Comparison of ENCODE assay signal across 17 cellular contexts in the genomic region with DNA sequence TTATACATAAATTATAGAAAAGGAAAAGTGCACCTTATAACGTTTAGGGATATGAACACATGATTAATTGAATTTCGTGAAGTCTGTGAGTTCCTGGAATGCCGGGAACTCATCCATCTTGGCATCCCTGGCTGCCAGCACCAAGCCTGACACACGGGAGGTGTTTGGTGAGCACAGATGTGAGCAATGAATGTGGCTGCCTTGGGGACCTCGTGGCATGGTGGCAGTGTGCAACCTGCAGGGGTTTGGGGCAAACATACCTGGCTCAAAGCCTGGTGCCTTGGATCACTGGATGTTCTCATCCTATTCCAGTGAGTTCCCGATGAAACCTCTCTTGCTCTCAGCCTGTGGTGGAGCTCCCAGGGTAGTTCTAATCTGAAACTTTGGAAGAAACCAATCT. TPM values are rescaled to one million over a fixed set of nuclear protein-coding genes. Genes with fewer than 3 reads are reported as not detected.
"Had no signal": no experiment of that assay in that cellular context is flagged by ENCODE, and none has a peak within 500 bp of the region (broad histone marks: within the 10 kb centered on the region; RNA-seq: fewer than 3 reads in every experiment).

No MANE protein-coding gene starts in this region.

- H3K36me3 ChIP-seq: breast epithelium, heart left ventricle, left ventricle myocardium inferior, spleen had no signal

- H3K27me3 ChIP-seq: breast epithelium, dorsolateral prefrontal cortex, heart left ventricle, spleen had no signal

- H3K4me1 ChIP-seq: breast epithelium, heart left ventricle, left ventricle myocardium inferior had no signal

- ATAC-seq: heart left ventricle, natural killer cell, sciatic nerve had no signal

- DNase-seq: activated CD4-positive, alpha-beta T cell treated with anti-CD3 and anti-CD28 coated beads, Interleukin-2, amount 50 U/mL, for 1 hour; activated CD4-positive, CD25-positive, alpha-beta regulatory T cell; activated effector memory CD4-positive, alpha-beta T cell treated with anti-CD3 and anti-CD28 coated beads, Interleukin-2, amount 50 U/mL, for 16 hours; activated T-cell treated with anti-CD3 and anti-CD28 coated beads, Interleukin-2, amount 50 U/mL, for 24 hours; dorsolateral prefrontal cortex; heart left ventricle; left ventricle myocardium inferior; natural killer cell; occipital lobe; psoas muscle; spleen; stimulated activated CD4-positive, alpha-beta T cell treated with anti-CD3 and anti-CD28 coated beads, Interleukin-1b, Interleukin-23, amount 100 ng/mL, for 48 hours; stimulated activated naive CD4-positive, alpha-beta T cell treated with Interleukin-2 at 50 U/mL for 16 hours; trophoblast cell had no signal

- H3K9me3 ChIP-seq: breast epithelium, heart left ventricle, left ventricle myocardium inferior, psoas muscle, spleen had no signal

- H3K27ac ChIP-seq: breast epithelium, dorsolateral prefrontal cortex, heart left ventricle, left ventricle myocardium inferior, psoas muscle, spleen had no signal

- H3K4me3 ChIP-seq: breast epithelium, dorsolateral prefrontal cortex, heart left ventricle, left ventricle myocardium inferior, psoas muscle, spleen had no signal

RNA-seq across cellular contexts. Expression of gene CREB3L3, which starts 19.1 kb away (rescaled TPM):
- total RNA-seq: breast epithelium, chondrocyte, heart left ventricle, left ventricle myocardium inferior, occipital lobe, psoas muscle, sciatic nerve had no signal
